ENCODE assay signal across 8 cellular contexts in the genomic region with DNA sequence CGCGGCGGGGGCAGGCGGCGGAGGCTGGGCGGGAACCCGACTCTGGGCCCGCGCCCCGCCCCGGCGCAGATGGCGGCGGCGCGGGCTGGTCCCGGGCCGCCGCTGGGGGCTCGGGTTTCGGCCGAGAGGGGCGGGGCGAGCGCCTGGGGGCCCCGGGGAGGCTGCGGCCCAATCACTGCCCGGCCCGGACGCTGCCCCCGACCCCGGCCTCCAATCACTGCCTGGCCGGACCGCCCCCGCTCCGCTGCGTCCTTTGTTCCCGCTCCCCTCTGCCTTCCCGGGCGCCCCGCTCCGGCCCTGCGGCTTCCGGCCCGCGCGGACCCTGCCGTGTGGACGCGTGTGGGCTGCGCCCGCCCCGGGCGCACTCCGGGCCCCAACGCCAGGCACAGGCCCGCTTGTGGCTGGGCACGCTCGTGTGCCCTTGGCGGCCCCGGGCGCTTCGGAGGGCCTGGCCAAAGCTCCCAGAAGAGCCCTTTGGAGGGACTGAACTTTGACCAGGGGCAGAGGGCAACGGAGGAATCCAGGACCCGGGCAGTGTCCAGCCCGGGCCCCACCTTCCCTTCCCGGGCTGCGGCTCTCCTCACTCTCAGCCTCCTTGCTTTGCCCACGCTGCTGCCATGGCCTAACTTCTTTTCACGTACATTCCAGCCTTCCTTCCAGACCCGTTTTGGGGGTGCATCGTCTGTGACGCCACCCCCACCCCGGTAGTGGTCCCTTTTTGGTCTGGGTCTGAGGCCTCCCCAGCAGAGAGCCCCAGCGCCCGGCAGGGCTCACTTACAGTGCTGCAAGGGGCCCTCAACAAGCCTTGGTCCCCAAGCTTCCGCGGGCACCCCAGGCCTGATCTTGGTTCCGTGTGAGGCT. TPM values are rescaled to one million over a fixed set of nuclear protein-coding genes. Genes with fewer than 3 reads are reported as not detected.
DNase-seq lines count a peak whose midpoint lies in the region; ATAC-seq and TF ChIP-seq lines count a peak whose summit lies in the region.

No MANE protein-coding gene starts in this region.

- 71% methylated on average over 7 of the region's 79 CpGs for WGBS in mammary epithelial cell (ENCODE audit: low coverage, missing lambda C conversion rate)
- WGBS in sigmoid colon, 2 donors, result 8 to 11% methylated on average over 79 of the region's 79 CpGs

- no TSS peak for BruUV-seq in mammary epithelial cell (replicated peaks; lab: Mats Ljungman, UMichigan)

- H3K9me3 ChIP-seq in mammary epithelial cell (replicated peaks; ENCODE audit: insufficient read depth, low read length) (no peaks in the 10 kb centered on the region), sigmoid colon (no peaks in the 10 kb centered on the region)

- no peaks in the 10 kb centered on the region for H3K9me3 Mint-ChIP-seq in activated naive CD4-positive, alpha-beta T cell treated with anti-CD3 and anti-CD28 coated beads for 36 hours

- no peaks in the 10 kb centered on the region for H3K27me3 ChIP-seq in mammary epithelial cell (ENCODE audit: insufficient read depth, low read length)
- H3K27me3 ChIP-seq in sigmoid colon, result no peaks in the 10 kb centered on the region

- peak overlapping the region; percentile 88 for H2AFZ ChIP-seq in mammary epithelial cell (ENCODE audit: low read depth, low read length)

- no peaks in the 10 kb centered on the region for H3K36me3 Mint-ChIP-seq in activated naive CD4-positive, alpha-beta T cell treated with anti-CD3 and anti-CD28 coated beads for 36 hours (ENCODE audit: low read depth)

- CTCF ChIA-PET in activated naive CD4-positive, alpha-beta T cell treated with anti-CD3 and anti-CD28 coated beads for 36 hours (lab: Charles Lee), result interaction anchor here (1.2 to 12.0 kb wide), 2 partner anchors 36 to 70 kb away, joined by 3 to 408 read pairs; no protein-coding TSS in a partner anchor
- CTCF ChIA-PET in mammary epithelial cell (lab: Charles Lee; ENCODE audit: low non-redundant PET), result no interaction called here

- H3K4me3 ChIP-seq in mammary epithelial cell (replicated peaks in 1 of 3; ENCODE audit: insufficient read depth in 1 of 3, low read depth in 2 of 3, low read length in 3 of 3) (peak overlapping the region in 2 of 3 experiments; percentile 43 to 44), sigmoid colon (peak overlapping the region; percentile 42 to 57 (median 52))

- DNase-seq in activated naive CD4-positive, alpha-beta T cell treated with anti-CD3 and anti-CD28 coated beads for 36 hours, result no peak
- no peak for DNase-seq in activated naive CD4-positive, alpha-beta T cell treated with Interleukin-2 at 50 U/mL for 16 hours
- peak; percentile 64 for DNase-seq in NCI-H460 (ENCODE audit: extremely low read depth, low read depth)
- no peak for DNase-seq in mammary epithelial cell
- peak; percentile 98 for DNase-seq in iPS-NIHi11 (ENCODE audit: low spot score)
- DNase-seq in sigmoid colon, result peak; percentile 95
- no peak for DNase-seq in NCI-H1105 (lab: John Stamatoyannopoulos, UW)

- ATAC-seq in HG02588 (IDR thresholded peaks at IDR 0.05; ENCODE audit: unreplicated experiment), result peak; percentile 73

- peak in 1 of 2 donors; percentile 20 for TF ChIP-seq POLR2A in sigmoid colon (IDR thresholded peaks at IDR 0.05)

- H3K27ac Mint-ChIP-seq in activated naive CD4-positive, alpha-beta T cell treated with anti-CD3 and anti-CD28 coated beads for 36 hours, result no peak overlapping the region

- in situ Hi-C loops in mammary epithelial cell (cut with MboI; ENCODE audit: low sequenced_read_pairs in 2 of 2), result no loop called here

- H3K27ac ChIP-seq in mammary epithelial cell (ENCODE audit: insufficient read depth, low read depth, low read length), result no peak overlapping the region
- H3K27ac ChIP-seq in sigmoid colon, result peak overlapping the region; percentile 89 to 97 (median 96)

- peaks cover 6% of the 10 kb centered on the region for H3K4me1 Mint-ChIP-seq in activated naive CD4-positive, alpha-beta T cell treated with anti-CD3 and anti-CD28 coated beads for 36 hours (ENCODE audit: low read depth)

- peak overlapping the region; percentile 87 for H3K4me2 ChIP-seq in mammary epithelial cell (ENCODE audit: insufficient read depth, low read depth, low read length)

- H3K27me3 Mint-ChIP-seq in activated naive CD4-positive, alpha-beta T cell treated with anti-CD3 and anti-CD28 coated beads for 36 hours (ENCODE audit: low read depth), result peaks cover 20% of the 10 kb centered on the region

- no peak overlapping the region for H3K9ac ChIP-seq in mammary epithelial cell (ENCODE audit: insufficient read depth, low read length)

- dilution Hi-C loops in mammary epithelial cell (cut with HindIII; ENCODE audit: low sequenced_read_pairs), result loop anchor here (5.0 kb wide), 1 partner anchor 84 kb away; no protein-coding TSS in a partner anchor

- H4K20me1 ChIP-seq in mammary epithelial cell (ENCODE audit: insufficient read depth, low read length), result no peaks in the 10 kb centered on the region

- intact Hi-C loops in activated naive CD4-positive, alpha-beta T cell treated with anti-CD3 and anti-CD28 coated beads for 36 hours (cut with micrococcal nuclease), result no loop called here
- intact Hi-C loops in mammary epithelial cell (cut with micrococcal nuclease) (no loop called here), sigmoid colon (cut with DNase I) (loop anchor here (10.0 kb wide), 1 partner anchor 104 kb away; the partner anchor contains the start of genes COPS7B and PDE6D)

- H3K79me2 ChIP-seq in mammary epithelial cell (ENCODE audit: insufficient read depth, low read length), result no peaks in the 10 kb centered on the region

- no peak for TF ChIP-seq EP300 in sigmoid colon (IDR thresholded peaks at IDR 0.05)

- TF ChIP-seq CTCF in mammary epithelial cell (conservative IDR thresholded peaks at IDR 0.05 in 1 of 2, IDR thresholded peaks at IDR 0.05 in 1 of 2; ENCODE audit: extremely low read depth in 1 of 2, insufficient read depth in 1 of 2, low read depth in 1 of 2, low read length in 2 of 2) (no peak), sigmoid colon (IDR thresholded peaks at IDR 0.05) (no peak)

- H3K4me1 ChIP-seq in mammary epithelial cell (ENCODE audit: insufficient read depth, low read length) (peaks cover 16% of the 10 kb centered on the region), sigmoid colon (peaks cover 0 to 24% (median 14%) of the 10 kb centered on the region in 4 donors)

- no peaks in the 10 kb centered on the region for H3K36me3 ChIP-seq in mammary epithelial cell (ENCODE audit: insufficient read depth, low read length)
- no peaks in the 10 kb centered on the region for H3K36me3 ChIP-seq in sigmoid colon

- H3K4me3 Mint-ChIP-seq in activated naive CD4-positive, alpha-beta T cell treated with anti-CD3 and anti-CD28 coated beads for 36 hours, result peak overlapping the region; percentile 32

RNA-seq across cellular contexts. Expression of gene PTMA, which starts 27.1 kb away (rescaled TPM):
- 1,000 to 10,000 TPM; 2,162 to 2,216 TPM for total RNA-seq in activated naive CD4-positive, alpha-beta T cell treated with anti-CD3 and anti-CD28 coated beads for 36 hours
- total RNA-seq in NCI-H460 (2014; rRNA removed; shearing (Covaris generic)), result 1,434 and 1,752 TPM in 2 replicates
- polyA plus RNA-seq in NCI-H460 (2014; cell fraction: nucleus; rRNA removed), result 1,011 and 1,252 TPM in 2 replicates
- total RNA-seq in mammary epithelial cell (100 to 1,000 TPM; 300 to 544 TPM), sigmoid colon (1,000 to 10,000 TPM in 2 of 4 donors, 100 to 1,000 TPM in 2; 807 to 1,142 (median 1,007) TPM)
- polyA plus RNA-seq in mammary epithelial cell (651 TPM), sigmoid colon (1,000 to 10,000 TPM; 1,787 to 2,683 (median 1,800) TPM)
- 178 TPM for polyA minus RNA-seq in mammary epithelial cell

Comparison
In these comparisons a context has a peak if more than half of its experiments do, and no peak if none do; other contexts are left out.
1. DNase-seq: peak in NCI-H460 (single experiment), iPS-NIHi11 (single experiment) and sigmoid colon (single experiment); none in activated naive CD4-positive, alpha-beta T cell treated with anti-CD3 and anti-CD28 coated beads for 36 hours (single experiment), activated naive CD4-positive, alpha-beta T cell treated with Interleukin-2 at 50 U/mL for 16 hours (single experiment), mammary epithelial cell (single experiment) and NCI-H1105 (single experiment).